In the genomic region with DNA sequence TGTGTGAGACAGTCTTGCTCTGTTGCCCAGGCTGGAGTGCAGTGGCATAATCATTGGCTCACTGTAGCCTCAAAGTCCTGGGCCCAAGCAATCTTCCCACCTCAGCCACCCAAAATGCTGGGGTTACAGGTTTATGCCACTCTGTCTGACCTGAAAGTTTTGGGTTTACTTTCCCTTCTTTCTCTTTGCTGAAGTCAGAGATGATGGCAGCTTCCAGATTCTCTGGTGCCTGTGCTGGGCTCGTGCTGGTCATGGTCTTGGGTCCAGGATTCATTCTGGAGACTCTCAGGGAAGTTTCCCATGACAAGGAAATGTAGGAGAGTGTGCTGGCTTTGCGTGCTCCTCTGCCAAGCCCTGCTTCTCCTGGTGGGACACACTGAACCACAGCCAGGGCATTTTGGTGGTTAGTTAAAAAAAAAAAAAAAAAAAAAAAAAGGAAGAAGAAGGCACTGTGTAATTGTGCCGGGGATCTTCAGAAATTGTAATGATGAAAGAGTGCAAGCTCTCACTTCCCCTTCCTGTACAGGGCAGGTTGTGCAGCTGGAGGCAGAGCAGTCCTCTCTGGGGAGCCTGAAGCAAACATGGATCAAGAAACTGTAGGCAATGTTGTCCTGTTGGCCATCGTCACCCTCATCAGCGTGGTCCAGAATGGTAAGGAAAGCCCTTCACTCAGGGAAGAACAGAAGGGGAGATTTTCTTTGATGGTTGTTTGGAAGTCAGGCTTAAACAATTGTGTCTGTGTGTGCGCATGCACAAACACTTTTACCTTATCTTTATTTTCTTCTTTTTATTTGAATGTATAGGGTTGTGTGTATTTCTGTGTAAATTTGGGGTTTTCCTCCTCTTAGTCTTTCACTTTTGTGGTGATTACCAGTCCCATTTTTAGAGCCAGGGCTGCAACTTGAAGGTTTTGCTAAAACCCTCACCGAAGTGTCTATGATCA, we compare ENCODE assay signal across 8 cellular contexts. TPM values are rescaled to one million over a fixed set of nuclear protein-coding genes. Genes with fewer than 3 reads are reported as not detected.
DNase-seq lines count a peak whose midpoint lies in the region; ATAC-seq and TF ChIP-seq lines count a peak whose summit lies in the region.

A gene (plus strand): TSS at position 519 of the 943 bp plus-strand sequence. CDS start 63 bp downstream, at position 582.

- POLR2A ChIA-PET in activated CD8-positive, alpha-beta memory T cell treated with anti-CD3 and anti-CD28 coated beads for 36 hours (lab: Charles Lee) = interaction anchor here (0.6 to 0.7 kb wide), 2 partner anchors 36 to 39 kb away, joined by 4 to 5 read pairs; no protein-coding TSS in a partner anchor

- no peaks in the 10 kb centered on the region for H3K36me3 ChIP-seq in RWPE2 (ENCODE audit: low read depth)
- no peaks in the 10 kb centered on the region for H3K36me3 ChIP-seq in effector memory CD4-positive, alpha-beta T cell (ENCODE audit: control insufficient read depth, insufficient read depth, low read length)

- peaks cover 52 to 70% of the 10 kb centered on the region in 2 donors for H3K4me1 Mint-ChIP-seq in stimulated activated naive B cell treated with anti-CD40 and anti-IgM and Interleukin-4, amounts not matched to agents 10 μg/mL and 1 μg/mL and 100 μg/mL, for 72 hours

- CTCF ChIA-PET in activated CD8-positive, alpha-beta memory T cell treated with anti-CD3 and anti-CD28 coated beads for 36 hours (lab: Charles Lee) = interaction anchor here (0.7 kb wide), 1 partner anchor 60 kb away, joined by 3 read pairs; no protein-coding TSS in a partner anchor

- no peak for TF ChIP-seq CTCF in RWPE2 (IDR thresholded peaks at IDR 0.05; ENCODE audit: poor library complexity, severe bottlenecking)

- H3K4me1 ChIP-seq in RWPE2 (ENCODE audit: insufficient read depth, poor library complexity, severe bottlenecking) = peaks cover 28% of the 10 kb centered on the region
- peaks cover 37% of the 10 kb centered on the region for H3K4me1 ChIP-seq in effector memory CD4-positive, alpha-beta T cell (ENCODE audit: control insufficient read depth, insufficient read depth, low read length, poor library complexity, severe bottlenecking)

- peak within 1 kb of the TSS; percentile 67 for H3K27ac ChIP-seq in RWPE2 (ENCODE audit: poor library complexity, severe bottlenecking)
- peak within 1 kb of the TSS; percentile 64 for H3K27ac ChIP-seq in effector memory CD4-positive, alpha-beta T cell (ENCODE audit: insufficient read depth, low read length, poor library complexity, severe bottlenecking)

- H3K27me3 Mint-ChIP-seq in stimulated activated naive B cell treated with anti-CD40 and anti-IgM and Interleukin-4, amounts not matched to agents 10 μg/mL and 1 μg/mL and 100 μg/mL, for 72 hours = peaks cover 0 to 5% of the 10 kb centered on the region in 2 donors

- DNase-seq in activated CD8-positive, alpha-beta memory T cell treated with anti-CD3 and anti-CD28 coated beads for 24 hours = no peak
- DNase-seq in RWPE2 (ENCODE audit: low spot score) = no peak
- DNase-seq in effector memory CD4-positive, alpha-beta T cell = no peak
- peak; percentile 70 for DNase-seq in stimulated activated naive B cell treated with anti-CD40 and anti-IgM and Interleukin-4, amounts not matched to agents 10 μg/mL and 1 μg/mL and 100 μg/mL, for 72 hours
- no peak for DNase-seq in cerebellum (ENCODE audit: low spot score)
- no peak for DNase-seq in NCI-H69 (lab: John Stamatoyannopoulos, UW)

- H3K27me3 ChIP-seq in RWPE2 (ENCODE audit: insufficient read depth, poor library complexity, severe bottlenecking) = no peaks in the 10 kb centered on the region
- no peaks in the 10 kb centered on the region for H3K27me3 ChIP-seq in effector memory CD4-positive, alpha-beta T cell (replicated peaks; ENCODE audit: control insufficient read depth, insufficient read depth, low read length, poor library complexity, severe bottlenecking)

- no peaks in the 10 kb centered on the region for H3K9me3 ChIP-seq in RWPE2 (ENCODE audit: severe bottlenecking)
- no peaks in the 10 kb centered on the region for H3K9me3 ChIP-seq in effector memory CD4-positive, alpha-beta T cell (ENCODE audit: control insufficient read depth, low read length)

- H3K4me3 Mint-ChIP-seq in stimulated activated naive B cell treated with anti-CD40 and anti-IgM and Interleukin-4, amounts not matched to agents 10 μg/mL and 1 μg/mL and 100 μg/mL, for 72 hours = peak within 1 kb of the TSS; percentile 76 to 91

- H3K27ac Mint-ChIP-seq in stimulated activated naive B cell treated with anti-CD40 and anti-IgM and Interleukin-4, amounts not matched to agents 10 μg/mL and 1 μg/mL and 100 μg/mL, for 72 hours = peak within 1 kb of the TSS; percentile 96

- peaks cover 0 to 3% of the 10 kb centered on the region in 2 donors for H3K36me3 Mint-ChIP-seq in stimulated activated naive B cell treated with anti-CD40 and anti-IgM and Interleukin-4, amounts not matched to agents 10 μg/mL and 1 μg/mL and 100 μg/mL, for 72 hours

- no peak within 1 kb of the TSS for H3K4me3 ChIP-seq in RWPE2 (ENCODE audit: severe bottlenecking)
- peak within 1 kb of the TSS; percentile 62 for H3K4me3 ChIP-seq in effector memory CD4-positive, alpha-beta T cell (ENCODE audit: insufficient read depth, low read depth, low read length, poor library complexity, severe bottlenecking)

- H3K9me3 Mint-ChIP-seq in stimulated activated naive B cell treated with anti-CD40 and anti-IgM and Interleukin-4, amounts not matched to agents 10 μg/mL and 1 μg/mL and 100 μg/mL, for 72 hours = no peaks in the 10 kb centered on the region

- peak; percentile 83 for ATAC-seq in HG03025 (IDR thresholded peaks at IDR 0.05; ENCODE audit: low FRiP score, unreplicated experiment)
- no peak for ATAC-seq in RWPE2 (ENCODE audit: low read depth)
- ATAC-seq in stimulated activated naive B cell treated with anti-CD40 and anti-IgM and Interleukin-4, amounts not matched to agents 10 μg/mL and 1 μg/mL and 100 μg/mL, for 72 hours (replicated peaks) = peak; percentile 90 to 92

RNA-seq across cellular contexts. Expression of the gene that starts here (rescaled TPM):
- 10 to 100 TPM; 33.4 to 34.1 TPM for total RNA-seq in activated CD8-positive, alpha-beta memory T cell treated with anti-CD3 and anti-CD28 coated beads for 36 hours
- 2.8 TPM for total RNA-seq in cerebellum
